In genomic region chr18:27901424-27902226, GRCh38 we compare ENCODE assay signal across 20 cellular contexts.
"Had no signal": no experiment of that assay in that cellular context is flagged by ENCODE, and none has a peak within 500 bp of the region (broad histone marks: within the 10 kb centered on the region; RNA-seq: fewer than 3 reads in every experiment).

No MANE protein-coding gene starts in this region.

- ATAC-seq: activated naive CD4-positive, alpha-beta T cell treated with anti-CD3 and anti-CD28 coated beads, Interleukin-2, amount 50 U/mL, for 72 hours; esophagus mucosa; gastrocnemius medialis; heart right ventricle; left cardiac atrium; naive thymus-derived CD4-positive, alpha-beta T cell; pancreas; right lobe of liver; stimulated activated effector memory CD8-positive, alpha-beta T cell treated with anti-CD3 and anti-CD28 coated beads, Interleukin-12 subunit alpha, Interleukin-12 subunit beta, amount 100 ng/mL, for 72 hours had no signal

- H3K27me3 ChIP-seq: gastrocnemius medialis, heart right ventricle, neutrophil, pancreas, right lobe of liver, testis, upper lobe of left lung had no signal

- H3K4me1 Mint-ChIP-seq: naive thymus-derived CD4-positive, alpha-beta T cell; stimulated activated effector memory CD8-positive, alpha-beta T cell treated with anti-CD3 and anti-CD28 coated beads, Interleukin-12 subunit alpha, Interleukin-12 subunit beta, amount 100 ng/mL, for 72 hours had no signal

- DNase-seq: activated CD4-positive, alpha-beta T cell treated with anti-CD3 and anti-CD28 coated beads, Interleukin-2, amount 50 U/mL, for 1 hour; activated CD4-positive, CD25-positive, alpha-beta regulatory T cell treated with anti-CD3 and anti-CD28 coated beads, Interleukin-2, amount 50 U/mL, for 72 hours; activated gamma-delta T cell treated with Interleukin-2 at 50 U/mL for 16 hours; effector CD8-positive, alpha-beta T cell; gastrocnemius medialis; heart right ventricle; left cardiac atrium; naive thymus-derived CD4-positive, alpha-beta T cell; pancreas; right lobe of liver; stimulated activated CD4-positive, alpha-beta T cell treated with anti-CD3 and anti-CD28 coated beads, Interleukin-4, amount 100 ng/mL, for 24 hours; T-helper 2 cell; testis; upper lobe of left lung had no signal

- H3K27ac Mint-ChIP-seq: activated naive CD4-positive, alpha-beta T cell treated with anti-CD3 and anti-CD28 coated beads, Interleukin-2, amount 50 U/mL, for 72 hours; dendritic cell treated with granulocyte-macrophage colony-stimulating factor and Interleukin-4, amounts not matched to agents 40 ng/mL and 50 ng/mL, for 4 days; naive thymus-derived CD4-positive, alpha-beta T cell; stimulated activated effector memory CD8-positive, alpha-beta T cell treated with anti-CD3 and anti-CD28 coated beads, Interleukin-12 subunit alpha, Interleukin-12 subunit beta, amount 100 ng/mL, for 72 hours had no signal

- H3K4me3 Mint-ChIP-seq: dendritic cell treated with granulocyte-macrophage colony-stimulating factor and Interleukin-4, amounts not matched to agents 40 ng/mL and 50 ng/mL, for 4 days; naive thymus-derived CD4-positive, alpha-beta T cell; stimulated activated effector memory CD8-positive, alpha-beta T cell treated with anti-CD3 and anti-CD28 coated beads, Interleukin-12 subunit alpha, Interleukin-12 subunit beta, amount 100 ng/mL, for 72 hours had no signal

- H3K27me3 Mint-ChIP-seq: dendritic cell treated with granulocyte-macrophage colony-stimulating factor and Interleukin-4, amounts not matched to agents 40 ng/mL and 50 ng/mL, for 4 days; naive thymus-derived CD4-positive, alpha-beta T cell had no signal

- H3K27ac ChIP-seq: gastrocnemius medialis, heart right ventricle, neutrophil, pancreas, right lobe of liver, testis, upper lobe of left lung, VCaP had no signal

- H3K36me3 Mint-ChIP-seq: naive thymus-derived CD4-positive, alpha-beta T cell; stimulated activated effector memory CD8-positive, alpha-beta T cell treated with anti-CD3 and anti-CD28 coated beads, Interleukin-12 subunit alpha, Interleukin-12 subunit beta, amount 100 ng/mL, for 72 hours had no signal

- H3K4me3 ChIP-seq: gastrocnemius medialis, heart right ventricle, pancreas, right lobe of liver, testis, upper lobe of left lung had no signal

- H3K36me3 ChIP-seq: gastrocnemius medialis, heart right ventricle, neutrophil, pancreas, right lobe of liver, upper lobe of left lung had no signal

- H3K4me1 ChIP-seq: gastrocnemius medialis, heart right ventricle, pancreas, right lobe of liver, testis, upper lobe of left lung had no signal

- H3K9me3 ChIP-seq: gastrocnemius medialis, neutrophil, pancreas, right lobe of liver, testis had no signal
